In the genomic region with DNA sequence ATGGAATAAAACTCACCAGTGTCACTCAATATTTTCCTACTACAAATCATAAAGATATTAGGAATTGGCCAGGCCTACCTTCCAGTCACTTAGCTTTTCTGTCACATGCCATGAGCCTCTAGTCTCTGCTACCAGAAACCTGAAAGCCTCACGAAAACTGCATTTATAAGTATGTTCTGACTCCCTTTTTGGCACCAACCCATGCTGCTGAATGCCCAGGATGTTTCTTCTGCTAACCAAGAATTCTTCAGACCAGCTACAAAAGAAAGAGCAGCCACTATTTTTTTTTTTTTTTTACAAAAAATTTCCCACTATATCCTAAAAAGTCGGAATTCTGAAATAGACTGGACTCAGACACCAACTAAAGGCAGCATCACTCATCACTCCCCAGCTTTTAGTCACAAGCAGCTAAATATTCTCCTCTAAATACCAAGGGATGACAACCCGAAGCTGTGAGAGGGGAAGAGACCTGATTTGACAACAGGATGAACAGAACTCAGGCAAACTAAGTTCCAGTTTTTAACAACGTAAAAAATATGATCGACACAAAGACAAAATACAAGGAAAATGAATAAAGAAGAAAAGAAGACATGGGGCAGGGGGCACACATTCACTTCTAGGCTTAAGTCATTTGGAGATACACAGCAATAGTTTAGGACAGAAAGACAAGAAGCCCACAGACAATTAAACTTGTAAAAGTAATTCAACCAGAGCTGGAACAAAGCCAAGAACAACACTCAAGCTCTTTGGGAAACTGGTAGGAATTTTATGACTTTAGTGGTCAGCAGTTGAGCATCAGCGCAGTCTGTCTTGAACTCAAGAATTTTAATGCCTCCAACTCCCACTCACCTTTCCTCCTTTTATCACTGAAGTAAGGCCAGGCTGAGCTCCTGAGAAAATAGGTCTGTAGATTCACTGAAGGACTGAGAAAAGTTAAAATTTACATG, we compare ENCODE assay signal across 2 cellular contexts.
TF ChIP-seq lines count a peak whose summit lies in the region.

No MANE protein-coding gene starts in this region.

TF ChIP-seq in PFSK-1, 5 proteins besides CTCF, POLR2A, EP300 and RAD21:
- TF ChIP-seq POLR2AphosphoS5 (IDR thresholded peaks at IDR 0.05; ENCODE audit: low read depth, low read length) (0 out of 2 replicates have a peak, but pooled peaks have one; percentile 34), SIN3A (IDR thresholded peaks at IDR 0.05; ENCODE audit: borderline replicate concordance, insufficient read depth, low read length) (no peak), TAF1 (IDR thresholded peaks at IDR 0.05; ENCODE audit: borderline replicate concordance, insufficient read depth, low read length) (0 out of 2 replicates have a peak, but pooled peaks have one; percentile 0), FOXP2 (optimal IDR thresholded peaks at IDR 0.05; ENCODE audit: borderline replicate concordance, extremely low read depth, extremely low read length, insufficient read depth) (no peak)
- TF ChIP-seq, protein P1, sequence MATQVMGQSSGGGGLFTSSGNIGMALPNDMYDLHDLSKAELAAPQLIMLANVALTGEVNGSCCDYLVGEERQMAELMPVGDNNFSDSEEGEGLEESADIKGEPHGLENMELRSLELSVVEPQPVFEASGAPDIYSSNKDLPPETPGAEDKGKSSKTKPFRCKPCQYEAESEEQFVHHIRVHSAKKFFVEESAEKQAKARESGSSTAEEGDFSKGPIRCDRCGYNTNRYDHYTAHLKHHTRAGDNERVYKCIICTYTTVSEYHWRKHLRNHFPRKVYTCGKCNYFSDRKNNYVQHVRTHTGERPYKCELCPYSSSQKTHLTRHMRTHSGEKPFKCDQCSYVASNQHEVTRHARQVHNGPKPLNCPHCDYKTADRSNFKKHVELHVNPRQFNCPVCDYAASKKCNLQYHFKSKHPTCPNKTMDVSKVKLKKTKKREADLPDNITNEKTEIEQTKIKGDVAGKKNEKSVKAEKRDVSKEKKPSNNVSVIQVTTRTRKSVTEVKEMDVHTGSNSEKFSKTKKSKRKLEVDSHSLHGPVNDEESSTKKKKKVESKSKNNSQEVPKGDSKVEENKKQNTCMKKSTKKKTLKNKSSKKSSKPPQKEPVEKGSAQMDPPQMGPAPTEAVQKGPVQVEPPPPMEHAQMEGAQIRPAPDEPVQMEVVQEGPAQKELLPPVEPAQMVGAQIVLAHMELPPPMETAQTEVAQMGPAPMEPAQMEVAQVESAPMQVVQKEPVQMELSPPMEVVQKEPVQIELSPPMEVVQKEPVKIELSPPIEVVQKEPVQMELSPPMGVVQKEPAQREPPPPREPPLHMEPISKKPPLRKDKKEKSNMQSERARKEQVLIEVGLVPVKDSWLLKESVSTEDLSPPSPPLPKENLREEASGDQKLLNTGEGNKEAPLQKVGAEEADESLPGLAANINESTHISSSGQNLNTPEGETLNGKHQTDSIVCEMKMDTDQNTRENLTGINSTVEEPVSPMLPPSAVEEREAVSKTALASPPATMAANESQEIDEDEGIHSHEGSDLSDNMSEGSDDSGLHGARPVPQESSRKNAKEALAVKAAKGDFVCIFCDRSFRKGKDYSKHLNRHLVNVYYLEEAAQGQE (IDR thresholded peaks at IDR 0.05; ENCODE audit: insufficient read depth in 1 of 2, low read depth in 2 of 2, low read length in 2 of 2) = no peak

TF ChIP-seq in H1, 55 proteins besides CTCF, POLR2A, EP300 and RAD21:
- TF ChIP-seq HDAC6 (IDR thresholded peaks at IDR 0.05; ENCODE audit: low read depth, low read length) = no peak
- TF ChIP-seq JUN (IDR thresholded peaks at IDR 0.05; ENCODE audit: low read depth, low read length) = no peak
- TF ChIP-seq SRF (IDR thresholded peaks at IDR 0.05; ENCODE audit: low read depth, low read length) = no peak
- no peak for TF ChIP-seq RXRA (IDR thresholded peaks at IDR 0.05; ENCODE audit: insufficient read depth, low read depth, low read length)
- TF ChIP-seq SUZ12 (IDR thresholded peaks at IDR 0.05; ENCODE audit: low read length) = no peak
- TF ChIP-seq CEBPB (IDR thresholded peaks at IDR 0.05; ENCODE audit: low read depth, low read length) = no peak
- TF ChIP-seq POLR2AphosphoS5 (IDR thresholded peaks at IDR 0.05; ENCODE audit: low read depth, low read length) = no peak
- TF ChIP-seq ZNF274 (IDR thresholded peaks at IDR 0.05; ENCODE audit: borderline replicate concordance, extremely low read depth, low read length) = no peak
- TF ChIP-seq ASH2L (IDR thresholded peaks at IDR 0.05; ENCODE audit: low read length) = no peak
- TF ChIP-seq, protein P2, sequence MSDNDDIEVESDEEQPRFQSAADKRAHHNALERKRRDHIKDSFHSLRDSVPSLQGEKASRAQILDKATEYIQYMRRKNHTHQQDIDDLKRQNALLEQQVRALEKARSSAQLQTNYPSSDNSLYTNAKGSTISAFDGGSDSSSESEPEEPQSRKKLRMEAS (IDR thresholded peaks at IDR 0.05) = no peak
TF ChIP-seq in H1: peak in this region for 0.
